ENCODE assay signal across 7 cellular contexts in the genomic region with DNA sequence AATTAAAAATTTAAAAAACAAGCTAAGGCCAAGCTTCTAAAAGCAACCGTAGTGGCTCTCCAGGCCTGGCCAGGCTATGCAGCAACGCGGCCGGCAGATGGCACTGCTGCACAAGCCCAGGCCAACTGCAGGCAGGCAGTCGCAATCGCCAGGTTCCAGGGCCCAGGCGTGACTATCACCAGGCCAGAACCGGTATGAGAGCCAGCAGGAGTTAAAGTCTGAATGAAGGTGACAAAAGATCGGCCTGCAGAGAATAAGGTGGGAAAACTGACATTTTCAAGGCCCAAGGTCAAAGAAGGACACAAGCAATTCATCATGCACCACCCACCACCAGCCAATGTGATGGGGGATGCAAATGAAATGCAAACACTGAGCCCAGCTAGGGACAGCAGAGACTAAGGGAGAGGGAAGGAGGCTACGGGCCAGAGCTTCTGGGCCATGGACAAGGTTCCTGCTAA. TPM values are rescaled to one million over a fixed set of nuclear protein-coding genes. Genes with fewer than 3 reads are reported as not detected.
DNase-seq lines count a peak whose midpoint lies in the region; ATAC-seq and TF ChIP-seq lines count a peak whose summit lies in the region.

No MANE protein-coding gene starts in this region.

- H4K20me1 ChIP-seq in neural progenitor cell (ENCODE audit: low read depth): no peaks in the 10 kb centered on the region

- no peak overlapping the region for H3K4me3 Mint-ChIP-seq in activated T-helper 17 cell treated with anti-CD3 and anti-CD28 coated beads, Interleukin-2, amount 50 U/mL, for 72 hours
- no peak overlapping the region for H3K4me3 Mint-ChIP-seq in neural progenitor cell

- H3K4me2 ChIP-seq in neural progenitor cell: no peak overlapping the region

- no peaks in the 10 kb centered on the region for H3K27me3 Mint-ChIP-seq in activated T-helper 17 cell treated with anti-CD3 and anti-CD28 coated beads, Interleukin-2, amount 50 U/mL, for 72 hours
- peaks cover 3% of the 10 kb centered on the region for H3K27me3 Mint-ChIP-seq in neural progenitor cell (ENCODE audit: insufficient read depth, low read depth)

- TF ChIP-seq CTCF in GM13976 (IDR thresholded peaks at IDR 0.05; ENCODE audit: borderline replicate concordance, control extremely low read depth, extremely low read depth, insufficient read depth, missing control alignments): peak; percentile 98
- peak; percentile 65 to 96 (median 94) for TF ChIP-seq CTCF in Peyer's patch (IDR thresholded peaks at IDR 0.05)
- peak; percentile 99 for TF ChIP-seq CTCF in neural progenitor cell (IDR thresholded peaks at IDR 0.05)

- H3K4me3 ChIP-seq in Peyer's patch (no peak overlapping the region), neural progenitor cell (no peak overlapping the region)

- DNase-seq in GM13976 (ENCODE audit: low spot score) (peak; percentile 86), Peyer's patch (peak; percentile 57 to 88 (median 85)), fibroblast of the conjunctiva (ENCODE audit: low read depth) (peak; percentile 60), neural progenitor cell (ENCODE audit: low spot score) (peak; percentile 91)
- peak; percentile 51 for DNase-seq in stimulated activated naive CD4-positive, alpha-beta T cell treated with Interleukin-2 at 50 U/mL for 16 hours (lab: John Stamatoyannopoulos, UW)

- H3K27me3 ChIP-seq in Peyer's patch (no peaks in the 10 kb centered on the region), neural progenitor cell (no peaks in the 10 kb centered on the region)

- H3K4me1 Mint-ChIP-seq in activated T-helper 17 cell treated with anti-CD3 and anti-CD28 coated beads, Interleukin-2, amount 50 U/mL, for 72 hours: no peaks in the 10 kb centered on the region
- H3K4me1 Mint-ChIP-seq in neural progenitor cell: peaks cover 26% of the 10 kb centered on the region

- H3K36me3 Mint-ChIP-seq in activated T-helper 17 cell treated with anti-CD3 and anti-CD28 coated beads, Interleukin-2, amount 50 U/mL, for 72 hours (ENCODE audit: low read depth): no peaks in the 10 kb centered on the region
- H3K36me3 Mint-ChIP-seq in neural progenitor cell: no peaks in the 10 kb centered on the region

- no peak overlapping the region for H3K9ac ChIP-seq in neural progenitor cell

- no peak for TF ChIP-seq POLR2A in Peyer's patch (IDR thresholded peaks at IDR 0.05)

- H3K9me3 Mint-ChIP-seq in activated T-helper 17 cell treated with anti-CD3 and anti-CD28 coated beads, Interleukin-2, amount 50 U/mL, for 72 hours: no peaks in the 10 kb centered on the region
- H3K9me3 Mint-ChIP-seq in neural progenitor cell: no peaks in the 10 kb centered on the region

- H3K36me3 ChIP-seq in Peyer's patch (no peaks in the 10 kb centered on the region), neural progenitor cell (no peaks in the 10 kb centered on the region)

- peak; percentile 98 for TF ChIP-seq RAD21 in Ishikawa (IDR thresholded peaks at IDR 0.05; ENCODE audit: low read depth)

- H3F3A ChIP-seq in neural progenitor cell (ENCODE audit: low read depth): peaks cover 4% of the 10 kb centered on the region

- H3K27ac Mint-ChIP-seq in activated T-helper 17 cell treated with anti-CD3 and anti-CD28 coated beads, Interleukin-2, amount 50 U/mL, for 72 hours: no peak overlapping the region
- H3K27ac Mint-ChIP-seq in neural progenitor cell: no peak overlapping the region

- H3K27ac ChIP-seq in Peyer's patch (no peak overlapping the region), neural progenitor cell (no peak overlapping the region)

- no peaks in the 10 kb centered on the region for H3K79me2 ChIP-seq in neural progenitor cell (ENCODE audit: low read depth)

- H2AFZ ChIP-seq in neural progenitor cell (replicated peaks): peak overlapping the region; percentile 83

- H3K9me3 ChIP-seq in Peyer's patch: no peaks in the 10 kb centered on the region
- no peaks in the 10 kb centered on the region for H3K9me3 ChIP-seq in neural progenitor cell (ENCODE audit: low read depth)

- H3K4me1 ChIP-seq in Peyer's patch (no peaks in the 10 kb centered on the region), neural progenitor cell (peaks cover 19% of the 10 kb centered on the region)

- in situ Hi-C loops in GM13976 (cut with MboI; ENCODE audit: low sequenced_read_pairs, unreplicated experiment): no loop called here

- peak; percentile 88 for ATAC-seq in activated T-helper 17 cell treated with anti-CD3 and anti-CD28 coated beads, Interleukin-2, amount 50 U/mL, for 72 hours (replicated peaks)

- TF ChIP-seq EP300 in Ishikawa (IDR thresholded peaks at IDR 0.05; ENCODE audit: borderline replicate concordance): no peak

TF ChIP-seq in Ishikawa, 13 proteins besides CTCF, POLR2A, EP300 and RAD21:
- no peak for TF ChIP-seq TAF1 (IDR thresholded peaks at IDR 0.05; ENCODE audit: low read depth)
- TF ChIP-seq YY1 (IDR thresholded peaks at IDR 0.05; ENCODE audit: low read depth): 0 out of 2 replicates have a peak, but pooled peaks have one; percentile 17
- TF ChIP-seq EGR1 (IDR thresholded peaks at IDR 0.05): no peak
- TF ChIP-seq TEAD4 (IDR thresholded peaks at IDR 0.05): 0 out of 2 replicates have a peak, but pooled peaks have one; percentile 7

RNA-seq across cellular contexts. Expression of a gene that starts 43.6 kb away (rescaled TPM):
- 10 to 100 TPM in 1 of 4 donors, 1 to 10 TPM in 2, under 1 TPM in 1; 0.53 to 23.9 (median 5.8) TPM for total RNA-seq in Peyer's patch
- total RNA-seq in activated T-helper 17 cell treated with anti-CD3 and anti-CD28 coated beads, Interleukin-2, amount 50 U/mL, for 72 hours: not detected
- total RNA-seq in neural progenitor cell (ENCODE audit: low replicate concordance): 4.0 and 4.8 TPM in 2 replicates
